In genomic region chr7:155732275-155732674, GRCh38 we compare ENCODE assay signal across 26 cellular contexts.
A peak's percentile ranks its signal among the peaks of the same experiment; 100 is the strongest.
DNase-seq lines count a peak whose midpoint lies in the region; ATAC-seq and TF ChIP-seq lines count a peak whose summit lies in the region.
"Had no signal": no experiment of that assay in that cellular context is flagged by ENCODE, and none has a peak within 500 bp of the region (broad histone marks: within the 10 kb centered on the region; RNA-seq: fewer than 3 reads in every experiment).

No MANE protein-coding gene starts in this region.

- POLR2A ChIA-PET in CD4-positive, alpha-beta memory T cell (lab: Charles Lee; ENCODE audit: partially characterized antibody), result no interaction called here
- POLR2A ChIA-PET in activated B cell treated with CpG ODN at 0.5 μM for 24 hours (lab: Charles Lee), result interaction anchor here (1.5 to 1.7 kb wide), 2 partner anchors 10 to 88 kb away, joined by 6 to 7 read pairs; partner anchors contain the start of gene RBM33

- peaks cover 48% of the 10 kb centered on the region for H3K36me3 ChIP-seq in CD4-positive, alpha-beta memory T cell (ENCODE audit: insufficient read depth, low read length)
- H3K36me3 ChIP-seq in aorta (ENCODE audit: control insufficient read depth in 1 of 2, insufficient read depth in 2 of 2, low read length in 1 of 2), result peaks cover 0 to 4% of the 10 kb centered on the region in 2 donors
- H3K36me3 ChIP-seq: cardiac muscle cell had no signal

- intact Hi-C loops in CD4-positive, alpha-beta memory T cell (cut with micrococcal nuclease), result no loop called here
- intact Hi-C loops in activated B cell treated with CpG ODN at 0.5 μM for 24 hours (cut with micrococcal nuclease), result loop anchor here (1.0 kb wide), 1 partner anchor 8 kb away; no protein-coding TSS in a partner anchor
- intact Hi-C loops in aorta (cut with DNase I), result no loop called here

- H3K36me3 Mint-ChIP-seq in CD4-positive, alpha-beta memory T cell, result peaks cover 37 to 79% of the 10 kb centered on the region in 2 donors
- H3K36me3 Mint-ChIP-seq in activated B cell treated with CpG ODN at 0.5 μM for 24 hours (ENCODE audit: low read depth) (peaks cover 60% of the 10 kb centered on the region), naive B cell (peaks cover 9 to 17% of the 10 kb centered on the region in 2 donors), immature natural killer cell (peaks cover 3 to 17% (median 5%) of the 10 kb centered on the region in 3 donors)

- H3K9me3 ChIP-seq in CD4-positive, alpha-beta memory T cell (ENCODE audit: control insufficient read depth in 1 of 2, low read length in 2 of 2), result no peaks in the 10 kb centered on the region
- H3K9me3 ChIP-seq in aorta (ENCODE audit: control insufficient read depth, low read length), result no peaks in the 10 kb centered on the region
- H3K9me3 ChIP-seq: right lobe of liver, SK-N-SH had no signal

- no peak overlapping the region for H3K27ac ChIP-seq in CD4-positive, alpha-beta memory T cell (ENCODE audit: low read depth, low read length)
- no peak overlapping the region for H3K27ac ChIP-seq in aorta (ENCODE audit: low read depth in 1 of 2, low read length in 2 of 2)
- H3K27ac ChIP-seq: cardiac muscle cell, WERI-Rb-1 had no signal

- CTCF ChIA-PET in CD4-positive, alpha-beta memory T cell (lab: Charles Lee; ENCODE audit: partially characterized antibody), result interaction anchor here (1.0 to 1.8 kb wide), 2 partner anchors 133 to 805 kb away, joined by 4 read pairs; no protein-coding TSS in a partner anchor
- CTCF ChIA-PET in activated B cell treated with CpG ODN at 0.5 μM for 24 hours (lab: Charles Lee), result interaction anchor here (2.5 to 12.6 kb wide), 2 partner anchors 9 to 134 kb away, joined by 8 to 123 read pairs; no protein-coding TSS in a partner anchor

- H3K27me3 Mint-ChIP-seq in CD4-positive, alpha-beta memory T cell, result no peaks in the 10 kb centered on the region
- no peaks in the 10 kb centered on the region for H3K27me3 Mint-ChIP-seq in activated B cell treated with CpG ODN at 0.5 μM for 24 hours
- no peaks in the 10 kb centered on the region for H3K27me3 Mint-ChIP-seq in naive B cell
- peaks cover 0 to 3% (median 2%) of the 10 kb centered on the region in 3 donors for H3K27me3 Mint-ChIP-seq in immature natural killer cell (ENCODE audit: low read depth in 3 of 3)
- H3K27me3 Mint-ChIP-seq: dendritic cell treated with granulocyte-macrophage colony-stimulating factor and Interleukin-4, amounts not matched to agents 40 ng/mL and 50 ng/mL, for 4 days had no signal

- WGBS in aorta, 2 donors, result 94% methylated on average over 5 of the region's 5 CpGs

- H3K9me3 Mint-ChIP-seq in CD4-positive, alpha-beta memory T cell, result no peaks in the 10 kb centered on the region
- H3K9me3 Mint-ChIP-seq in activated B cell treated with CpG ODN at 0.5 μM for 24 hours, result no peaks in the 10 kb centered on the region
- no peaks in the 10 kb centered on the region for H3K9me3 Mint-ChIP-seq in naive B cell
- no peaks in the 10 kb centered on the region for H3K9me3 Mint-ChIP-seq in immature natural killer cell
- H3K9me3 Mint-ChIP-seq: dendritic cell treated with granulocyte-macrophage colony-stimulating factor and Interleukin-4, amounts not matched to agents 40 ng/mL and 50 ng/mL, for 4 days; neural crest cell had no signal

- H3K4me3 ChIP-seq in CD4-positive, alpha-beta memory T cell (ENCODE audit: low read length in 2 of 2), result no peak overlapping the region
- no peak overlapping the region for H3K4me3 ChIP-seq in aorta (ENCODE audit: low read length in 2 of 2)
- H3K4me3 ChIP-seq: cardiac muscle cell, right lobe of liver had no signal

- no peak overlapping the region for H3K4me3 Mint-ChIP-seq in CD4-positive, alpha-beta memory T cell
- peak overlapping the region; percentile 33 for H3K4me3 Mint-ChIP-seq in activated B cell treated with CpG ODN at 0.5 μM for 24 hours
- H3K4me3 Mint-ChIP-seq in naive B cell, result peak overlapping the region in 7 of 8 donors; percentile 27 to 83 (median 62)
- H3K4me3 Mint-ChIP-seq in immature natural killer cell, result peak overlapping the region in 1 of 5 donors; percentile 22
- H3K4me3 Mint-ChIP-seq: dendritic cell treated with granulocyte-macrophage colony-stimulating factor and Interleukin-4, amounts not matched to agents 40 ng/mL and 50 ng/mL, for 4 days; neural crest cell had no signal

- H3K27me3 ChIP-seq in CD4-positive, alpha-beta memory T cell (ENCODE audit: insufficient read depth, low read length), result no peaks in the 10 kb centered on the region
- no peaks in the 10 kb centered on the region for H3K27me3 ChIP-seq in aorta (ENCODE audit: control insufficient read depth in 1 of 2, insufficient read depth in 2 of 2, low read length in 1 of 2)
- H3K27me3 ChIP-seq: cardiac muscle cell, right lobe of liver had no signal

- DNase-seq in CD4-positive, alpha-beta memory T cell, result no peak
- DNase-seq in activated B cell treated with CpG ODN at 0.5 μM for 24 hours, result no peak
- DNase-seq in naive B cell, result no peak
- DNase-seq in aorta, result no peak
- no peak for DNase-seq in H4 (ENCODE audit: low spot score)
- no peak for DNase-seq in immature natural killer cell
- DNase-seq: activated CD4-positive, alpha-beta T cell treated with anti-CD3 and anti-CD28 coated beads, Interleukin-2, amount 50 U/mL, for 48 hours; amniotic stem cell; C1 segment of cervical spinal cord; DMS153; GDM1; left cardiac atrium; MM.1S; NCI-H146; NCI-H2171 treated with DMSO at 0.1 percent for 48 hours; NCI-H526; posterior cingulate gyrus; right lobe of liver; SK-N-SH; stimulated activated CD4-positive, alpha-beta T cell treated with anti-CD3 and anti-CD28 coated beads, Interleukin-15, amount 100 ng/mL, for 24 hours; WERI-Rb-1 had no signal

- peak; percentile 43 for ATAC-seq in GM21423 (IDR thresholded peaks at IDR 0.05; ENCODE audit: unreplicated experiment)
- peak; percentile 83 for ATAC-seq in activated B cell treated with CpG ODN at 0.5 μM for 24 hours (ENCODE audit: low read depth)
- peak; percentile 63 to 67 for ATAC-seq in naive B cell (ENCODE audit: low read depth in 2 of 2)
- ATAC-seq in aorta (ENCODE audit: low FRiP score), result no peak
- ATAC-seq in GM21825 (IDR thresholded peaks at IDR 0.05; ENCODE audit: unreplicated experiment), result no peak

- no peak for TF ChIP-seq CTCF in activated B cell treated with CpG ODN at 0.5 μM for 24 hours (IDR thresholded peaks at IDR 0.05)

- peak overlapping the region in 6 of 7 donors; percentile 36 to 69 (median 44) for H3K27ac Mint-ChIP-seq in CD4-positive, alpha-beta memory T cell
- H3K27ac Mint-ChIP-seq in activated B cell treated with CpG ODN at 0.5 μM for 24 hours (peak overlapping the region; percentile 84), naive B cell (peak overlapping the region in 5 of 6 donors; percentile 71 to 95 (median 91)), immature natural killer cell (peak overlapping the region in 3 of 6 donors; percentile 26 to 77 (median 40))
- H3K27ac Mint-ChIP-seq: dendritic cell treated with granulocyte-macrophage colony-stimulating factor and Interleukin-4, amounts not matched to agents 40 ng/mL and 50 ng/mL, for 4 days had no signal

- H3K4me1 Mint-ChIP-seq in CD4-positive, alpha-beta memory T cell, result peaks cover 39 to 77% (median 53%) of the 10 kb centered on the region in 4 donors
- H3K4me1 Mint-ChIP-seq in activated B cell treated with CpG ODN at 0.5 μM for 24 hours (peaks cover 85% of the 10 kb centered on the region), naive B cell (peaks cover 59 to 90% (median 76%) of the 10 kb centered on the region in 3 donors), immature natural killer cell (peaks cover 47 to 74% of the 10 kb centered on the region in 2 donors)
- H3K4me1 Mint-ChIP-seq: neural crest cell had no signal

- peaks cover 10% of the 10 kb centered on the region for H3K4me1 ChIP-seq in CD4-positive, alpha-beta memory T cell (ENCODE audit: insufficient read depth, low read length)
- H3K4me1 ChIP-seq in aorta (ENCODE audit: control insufficient read depth in 1 of 2, insufficient read depth in 2 of 2, low read length in 2 of 2), result peaks cover 0 to 2% of the 10 kb centered on the region in 2 donors

Comparison
In these comparisons a context has a peak if more than half of its experiments do, and no peak if none do; other contexts are left out.
1. H3K4me3 Mint-ChIP-seq: peak in activated B cell treated with CpG ODN at 0.5 μM for 24 hours (single experiment) and naive B cell (7 of 8); none in CD4-positive, alpha-beta memory T cell (0 of 8).
2. ATAC-seq: peak in GM21423 (single experiment), activated B cell treated with CpG ODN at 0.5 μM for 24 hours (single experiment) and naive B cell (2 of 2); none in aorta (single experiment) and GM21825 (single experiment).